1 cellular context compared by ENCODE assay signal in the genomic region with DNA sequence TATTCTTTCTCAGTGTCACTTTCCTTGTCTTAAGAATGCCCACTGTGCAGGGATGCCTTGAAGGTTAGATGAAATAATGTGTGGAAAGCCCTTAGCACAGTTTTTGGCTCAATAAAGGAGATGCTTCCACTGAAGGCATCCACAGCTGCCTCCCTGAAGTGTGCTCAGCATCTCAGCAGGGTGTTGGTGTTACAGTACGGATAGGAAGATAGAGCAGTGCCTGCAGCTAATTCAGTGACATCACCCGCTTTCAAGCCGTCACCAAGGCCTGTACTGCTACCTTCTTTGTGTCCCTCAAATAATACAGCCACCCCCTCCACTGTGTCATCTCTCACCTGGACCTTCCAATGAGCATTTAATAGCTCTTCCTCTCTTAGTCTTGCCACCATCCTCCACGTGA.
TF ChIP-seq lines count a peak whose summit lies in the region.

No MANE protein-coding gene starts in this region.

TF ChIP-seq in HEK293, 187 proteins besides CTCF, POLR2A, EP300 and RAD21 (continued from another document and continues in another):
- TF ChIP-seq, protein P1, sequence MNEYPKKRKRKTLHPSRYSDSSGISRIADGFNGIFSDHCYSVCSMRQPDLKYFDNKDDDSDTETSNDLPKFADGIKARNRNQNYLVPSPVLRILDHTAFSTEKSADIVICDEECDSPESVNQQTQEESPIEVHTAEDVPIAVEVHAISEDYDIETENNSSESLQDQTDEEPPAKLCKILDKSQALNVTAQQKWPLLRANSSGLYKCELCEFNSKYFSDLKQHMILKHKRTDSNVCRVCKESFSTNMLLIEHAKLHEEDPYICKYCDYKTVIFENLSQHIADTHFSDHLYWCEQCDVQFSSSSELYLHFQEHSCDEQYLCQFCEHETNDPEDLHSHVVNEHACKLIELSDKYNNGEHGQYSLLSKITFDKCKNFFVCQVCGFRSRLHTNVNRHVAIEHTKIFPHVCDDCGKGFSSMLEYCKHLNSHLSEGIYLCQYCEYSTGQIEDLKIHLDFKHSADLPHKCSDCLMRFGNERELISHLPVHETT (tag by site-specific recombination; IDR thresholded peaks at IDR 0.05), result no peak
- TF ChIP-seq ZFP3 (tag by site-specific recombination; IDR thresholded peaks at IDR 0.05; ENCODE audit: low read depth), result no peak
- TF ChIP-seq ZNF426 (tag by site-specific recombination; IDR thresholded peaks at IDR 0.05), result no peak
- TF ChIP-seq, protein P2, sequence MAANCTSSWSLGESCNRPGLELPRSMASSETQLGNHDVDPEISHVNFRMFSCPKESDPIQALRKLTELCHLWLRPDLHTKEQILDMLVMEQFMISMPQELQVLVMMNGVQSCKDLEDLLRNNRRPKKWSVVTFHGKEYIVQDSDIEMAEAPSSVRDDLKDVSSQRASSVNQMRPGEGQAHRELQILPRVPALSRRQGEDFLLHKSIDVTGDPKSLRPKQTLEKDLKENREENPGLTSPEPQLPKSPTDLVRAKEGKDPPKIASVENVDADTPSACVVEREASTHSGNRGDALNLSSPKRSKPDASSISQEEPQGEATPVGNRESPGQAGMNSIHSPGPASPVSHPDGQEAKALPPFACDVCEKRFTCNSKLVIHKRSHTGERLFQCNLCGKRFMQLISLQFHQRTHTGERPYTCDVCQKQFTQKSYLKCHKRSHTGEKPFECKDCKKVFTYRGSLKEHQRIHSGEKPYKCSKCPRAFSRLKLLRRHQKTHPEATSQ (tag by site-specific recombination; IDR thresholded peaks at IDR 0.05), result no peak
- no peak for TF ChIP-seq MZF1 (tag by site-specific recombination; IDR thresholded peaks at IDR 0.05; ENCODE audit: borderline replicate concordance)
- no peak for TF ChIP-seq HOXD13 (CRISPR knock-in tag; IDR thresholded peaks at IDR 0.05; ENCODE audit: borderline replicate concordance)
- TF ChIP-seq ZNF707 (tag by site-specific recombination; IDR thresholded peaks at IDR 0.05), result no peak
- no peak for TF ChIP-seq ZNF785 (tag by site-specific recombination; IDR thresholded peaks at IDR 0.05)
- no peak for TF ChIP-seq ZNF37A (tag by site-specific recombination; IDR thresholded peaks at IDR 0.05)
- TF ChIP-seq SP2 (tag by site-specific recombination; IDR thresholded peaks at IDR 0.05), result no peak
- TF ChIP-seq ZNF544 (tag by site-specific recombination; IDR thresholded peaks at IDR 0.05), result no peak
- peak; percentile 59 for TF ChIP-seq ZEB2 (tag by site-specific recombination; IDR thresholded peaks at IDR 0.05)
- no peak for TF ChIP-seq ZNF677 (tag by site-specific recombination; IDR thresholded peaks at IDR 0.05)
- TF ChIP-seq ZNF600 (tag by site-specific recombination; IDR thresholded peaks at IDR 0.05), result peak; percentile 94
- 0 out of 2 replicates have a peak, but pooled peaks have one; percentile 34 for TF ChIP-seq ZBTB17 (tag by site-specific recombination; IDR thresholded peaks at IDR 0.05)
- TF ChIP-seq, protein P3, sequence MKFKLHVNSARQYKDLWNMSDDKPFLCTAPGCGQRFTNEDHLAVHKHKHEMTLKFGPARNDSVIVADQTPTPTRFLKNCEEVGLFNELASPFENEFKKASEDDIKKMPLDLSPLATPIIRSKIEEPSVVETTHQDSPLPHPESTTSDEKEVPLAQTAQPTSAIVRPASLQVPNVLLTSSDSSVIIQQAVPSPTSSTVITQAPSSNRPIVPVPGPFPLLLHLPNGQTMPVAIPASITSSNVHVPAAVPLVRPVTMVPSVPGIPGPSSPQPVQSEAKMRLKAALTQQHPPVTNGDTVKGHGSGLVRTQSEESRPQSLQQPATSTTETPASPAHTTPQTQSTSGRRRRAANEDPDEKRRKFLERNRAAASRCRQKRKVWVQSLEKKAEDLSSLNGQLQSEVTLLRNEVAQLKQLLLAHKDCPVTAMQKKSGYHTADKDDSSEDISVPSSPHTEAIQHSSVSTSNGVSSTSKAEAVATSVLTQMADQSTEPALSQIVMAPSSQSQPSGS (tag by site-specific recombination; IDR thresholded peaks at IDR 0.05; ENCODE audit: low read depth), result peak; percentile 86
- TF ChIP-seq ZSCAN23 (tag by site-specific recombination; IDR thresholded peaks at IDR 0.05), result no peak
- TF ChIP-seq ZNF580 (tag by site-specific recombination; IDR thresholded peaks at IDR 0.05), result no peak
- TF ChIP-seq, protein P4, sequence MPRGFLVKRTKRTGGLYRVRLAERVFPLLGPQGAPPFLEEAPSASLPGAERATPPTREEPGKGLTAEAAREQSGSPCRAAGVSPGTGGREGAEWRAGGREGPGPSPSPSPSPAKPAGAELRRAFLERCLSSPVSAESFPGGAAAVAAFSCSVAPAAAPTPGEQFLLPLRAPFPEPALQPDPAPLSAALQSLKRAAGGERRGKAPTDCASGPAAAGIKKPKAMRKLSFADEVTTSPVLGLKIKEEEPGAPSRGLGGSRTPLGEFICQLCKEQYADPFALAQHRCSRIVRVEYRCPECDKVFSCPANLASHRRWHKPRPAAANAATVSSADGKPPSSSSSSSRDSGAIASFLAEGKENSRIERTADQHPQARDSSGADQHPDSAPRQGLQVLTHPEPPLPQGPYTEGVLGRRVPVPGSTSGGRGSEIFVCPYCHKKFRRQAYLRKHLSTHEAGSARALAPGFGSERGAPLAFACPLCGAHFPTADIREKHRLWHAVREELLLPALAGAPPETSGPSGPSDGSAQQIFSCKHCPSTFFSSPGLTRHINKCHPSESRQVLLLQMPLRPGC (tag by site-specific recombination; IDR thresholded peaks at IDR 0.05), result 0 out of 2 replicates have a peak, but pooled peaks have one; percentile 53
- TF ChIP-seq ZBTB6 (tag by site-specific recombination; IDR thresholded peaks at IDR 0.05), result 0 out of 2 replicates have a peak, but pooled peaks have one; percentile 42
- TF ChIP-seq ZFP37 (tag by site-specific recombination; IDR thresholded peaks at IDR 0.05), result no peak
- peak; percentile 67; the same call in 1 of the 2 replicates for TF ChIP-seq ZNF561 (tag by site-specific recombination; IDR thresholded peaks at IDR 0.05; ENCODE audit: borderline replicate concordance)
- no peak for TF ChIP-seq ZNF692 (tag by site-specific recombination; IDR thresholded peaks at IDR 0.05)
- TF ChIP-seq ZSCAN18 (tag by site-specific recombination; IDR thresholded peaks at IDR 0.05), result no peak
- no peak for TF ChIP-seq FEZF1 (tag by site-specific recombination; IDR thresholded peaks at IDR 0.05)
- no peak for TF ChIP-seq EGR2 (tag by site-specific recombination; IDR thresholded peaks at IDR 0.05; ENCODE audit: low read depth)
- TF ChIP-seq ZBTB20 (tag by site-specific recombination; IDR thresholded peaks at IDR 0.05), result no peak
- TF ChIP-seq, protein P5, sequence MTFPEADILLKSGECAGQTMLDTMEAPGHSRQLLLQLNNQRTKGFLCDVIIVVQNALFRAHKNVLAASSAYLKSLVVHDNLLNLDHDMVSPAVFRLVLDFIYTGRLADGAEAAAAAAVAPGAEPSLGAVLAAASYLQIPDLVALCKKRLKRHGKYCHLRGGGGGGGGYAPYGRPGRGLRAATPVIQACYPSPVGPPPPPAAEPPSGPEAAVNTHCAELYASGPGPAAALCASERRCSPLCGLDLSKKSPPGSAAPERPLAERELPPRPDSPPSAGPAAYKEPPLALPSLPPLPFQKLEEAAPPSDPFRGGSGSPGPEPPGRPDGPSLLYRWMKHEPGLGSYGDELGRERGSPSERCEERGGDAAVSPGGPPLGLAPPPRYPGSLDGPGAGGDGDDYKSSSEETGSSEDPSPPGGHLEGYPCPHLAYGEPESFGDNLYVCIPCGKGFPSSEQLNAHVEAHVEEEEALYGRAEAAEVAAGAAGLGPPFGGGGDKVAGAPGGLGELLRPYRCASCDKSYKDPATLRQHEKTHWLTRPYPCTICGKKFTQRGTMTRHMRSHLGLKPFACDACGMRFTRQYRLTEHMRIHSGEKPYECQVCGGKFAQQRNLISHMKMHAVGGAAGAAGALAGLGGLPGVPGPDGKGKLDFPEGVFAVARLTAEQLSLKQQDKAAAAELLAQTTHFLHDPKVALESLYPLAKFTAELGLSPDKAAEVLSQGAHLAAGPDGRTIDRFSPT (tag by site-specific recombination; IDR thresholded peaks at IDR 0.05), result no peak
- TF ChIP-seq SALL2 (tag by site-specific recombination; IDR thresholded peaks at IDR 0.05; ENCODE audit: borderline replicate concordance), result no peak
- TF ChIP-seq ZFP41 (tag by site-specific recombination; IDR thresholded peaks at IDR 0.05; ENCODE audit: borderline replicate concordance), result no peak
- TF ChIP-seq TRIM28 (IDR thresholded peaks at IDR 0.05; ENCODE audit: borderline replicate concordance, low read length), result no peak
- TF ChIP-seq KLF9 (tag by site-specific recombination; IDR thresholded peaks at IDR 0.05; ENCODE audit: low read depth), result no peak
- no peak for TF ChIP-seq ZNF621 (tag by site-specific recombination; IDR thresholded peaks at IDR 0.05)
- TF ChIP-seq ZBTB8A (tag by site-specific recombination; IDR thresholded peaks at IDR 0.05), result no peak
- no peak for TF ChIP-seq ZNF16 (tag by site-specific recombination; IDR thresholded peaks at IDR 0.05; ENCODE audit: low read depth)
- no peak for TF ChIP-seq YY1 (tag by site-specific recombination; IDR thresholded peaks at IDR 0.05)
- no peak for TF ChIP-seq KLF8 (tag by site-specific recombination; IDR thresholded peaks at IDR 0.05)
- TF ChIP-seq IKZF3 (tag by site-specific recombination; IDR thresholded peaks at IDR 0.05), result no peak; the same call in 1 of the 2 replicates
- TF ChIP-seq ZNF140 (tag by site-specific recombination; IDR thresholded peaks at IDR 0.05), result no peak
- TF ChIP-seq ZNF10 (tag by site-specific recombination; IDR thresholded peaks at IDR 0.05), result 0 out of 2 replicates have a peak, but pooled peaks have one; percentile 24
- no peak for TF ChIP-seq ZNF211 (tag by site-specific recombination; IDR thresholded peaks at IDR 0.05; ENCODE audit: low read depth)
- TF ChIP-seq ZNF221 (tag by site-specific recombination; IDR thresholded peaks at IDR 0.05; ENCODE audit: borderline replicate concordance), result no peak
- 0 out of 2 replicates have a peak, but pooled peaks have one; percentile 17 for TF ChIP-seq ZNF768 (tag by site-specific recombination; IDR thresholded peaks at IDR 0.05)
- TF ChIP-seq ZNF19 (tag by site-specific recombination; IDR thresholded peaks at IDR 0.05; ENCODE audit: low read depth), result no peak
- TF ChIP-seq, protein P6, sequence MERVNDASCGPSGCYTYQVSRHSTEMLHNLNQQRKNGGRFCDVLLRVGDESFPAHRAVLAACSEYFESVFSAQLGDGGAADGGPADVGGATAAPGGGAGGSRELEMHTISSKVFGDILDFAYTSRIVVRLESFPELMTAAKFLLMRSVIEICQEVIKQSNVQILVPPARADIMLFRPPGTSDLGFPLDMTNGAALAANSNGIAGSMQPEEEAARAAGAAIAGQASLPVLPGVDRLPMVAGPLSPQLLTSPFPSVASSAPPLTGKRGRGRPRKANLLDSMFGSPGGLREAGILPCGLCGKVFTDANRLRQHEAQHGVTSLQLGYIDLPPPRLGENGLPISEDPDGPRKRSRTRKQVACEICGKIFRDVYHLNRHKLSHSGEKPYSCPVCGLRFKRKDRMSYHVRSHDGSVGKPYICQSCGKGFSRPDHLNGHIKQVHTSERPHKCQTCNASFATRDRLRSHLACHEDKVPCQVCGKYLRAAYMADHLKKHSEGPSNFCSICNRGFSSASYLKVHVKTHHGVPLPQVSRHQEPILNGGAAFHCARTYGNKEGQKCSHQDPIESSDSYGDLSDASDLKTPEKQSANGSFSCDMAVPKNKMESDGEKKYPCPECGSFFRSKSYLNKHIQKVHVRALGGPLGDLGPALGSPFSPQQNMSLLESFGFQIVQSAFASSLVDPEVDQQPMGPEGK (tag by site-specific recombination; IDR thresholded peaks at IDR 0.05), result no peak
- TF ChIP-seq, protein P7, sequence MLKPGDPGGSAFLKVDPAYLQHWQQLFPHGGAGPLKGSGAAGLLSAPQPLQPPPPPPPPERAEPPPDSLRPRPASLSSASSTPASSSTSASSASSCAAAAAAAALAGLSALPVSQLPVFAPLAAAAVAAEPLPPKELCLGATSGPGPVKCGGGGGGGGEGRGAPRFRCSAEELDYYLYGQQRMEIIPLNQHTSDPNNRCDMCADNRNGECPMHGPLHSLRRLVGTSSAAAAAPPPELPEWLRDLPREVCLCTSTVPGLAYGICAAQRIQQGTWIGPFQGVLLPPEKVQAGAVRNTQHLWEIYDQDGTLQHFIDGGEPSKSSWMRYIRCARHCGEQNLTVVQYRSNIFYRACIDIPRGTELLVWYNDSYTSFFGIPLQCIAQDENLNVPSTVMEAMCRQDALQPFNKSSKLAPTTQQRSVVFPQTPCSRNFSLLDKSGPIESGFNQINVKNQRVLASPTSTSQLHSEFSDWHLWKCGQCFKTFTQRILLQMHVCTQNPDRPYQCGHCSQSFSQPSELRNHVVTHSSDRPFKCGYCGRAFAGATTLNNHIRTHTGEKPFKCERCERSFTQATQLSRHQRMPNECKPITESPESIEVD (tag by site-specific recombination; IDR thresholded peaks at IDR 0.05), result no peak
- no peak for TF ChIP-seq ZNF404 (tag by site-specific recombination; IDR thresholded peaks at IDR 0.05)
- TF ChIP-seq ZIC2 (tag by site-specific recombination; IDR thresholded peaks at IDR 0.05), result peak; percentile 63
- TF ChIP-seq ZNF416 (tag by site-specific recombination; IDR thresholded peaks at IDR 0.05), result no peak
- no peak for TF ChIP-seq HOXA7 (CRISPR knock-in tag; IDR thresholded peaks at IDR 0.05; ENCODE audit: borderline replicate concordance)
